7 cellular contexts compared by ENCODE assay signal in genomic region chr2:98455494-98455976, GRCh38. TPM values are rescaled to one million over a fixed set of nuclear protein-coding genes. Genes with fewer than 3 reads are reported as not detected.
DNase-seq lines count a peak whose midpoint lies in the region; ATAC-seq and TF ChIP-seq lines count a peak whose summit lies in the region.

No MANE protein-coding gene starts in this region.

- POLR2A ChIA-PET in activated CD4-positive, alpha-beta memory T cell treated with anti-CD3 and anti-CD28 coated beads, Interleukin-2, amount 10 ng/mL, durations not matched to agents 7 days and 5 days (lab: Charles Lee), result interaction anchor here (1.1 to 23.7 kb wide), 4 partner anchors 3 to 50 kb away, joined by 3 to 500 read pairs (median 471); partner anchors contain the start of gene INPP4A

- peak overlapping the region; percentile 61 for H3K4me3 Mint-ChIP-seq in activated CD4-positive, alpha-beta memory T cell treated with anti-CD3 and anti-CD28 coated beads, Interleukin-2, amount 10 ng/mL, durations not matched to agents 7 days and 5 days

- peaks cover 97% of the 10 kb centered on the region for H3K4me1 Mint-ChIP-seq in activated CD4-positive, alpha-beta memory T cell treated with anti-CD3 and anti-CD28 coated beads, Interleukin-2, amount 10 ng/mL, durations not matched to agents 7 days and 5 days

- CTCF ChIA-PET in activated CD4-positive, alpha-beta memory T cell treated with anti-CD3 and anti-CD28 coated beads, Interleukin-2, amount 10 ng/mL, durations not matched to agents 7 days and 5 days (lab: Charles Lee), result interaction anchor here (0.6 to 6.0 kb wide), 6 partner anchors 8 to 789 kb away, joined by 3 to 36 read pairs (median 9); no protein-coding TSS in a partner anchor

- H3K4me3 ChIP-seq in left lung, result no peak overlapping the region

- peaks cover 50% of the 10 kb centered on the region for H3K36me3 Mint-ChIP-seq in activated CD4-positive, alpha-beta memory T cell treated with anti-CD3 and anti-CD28 coated beads, Interleukin-2, amount 10 ng/mL, durations not matched to agents 7 days and 5 days (ENCODE audit: low read depth)

- no peaks in the 10 kb centered on the region for H3K36me3 ChIP-seq in left lung

- no peak for DNase-seq in activated CD4-positive, alpha-beta memory T cell treated with anti-CD3 and anti-CD28 coated beads, Interleukin-2, amount 10 ng/mL, durations not matched to agents 7 days and 5 days
- DNase-seq in left lung, result no peak
- no peak for DNase-seq in H4 (ENCODE audit: low spot score)
- no peak for DNase-seq in epidermal melanocyte (ENCODE audit: insufficient read length, low spot score)

- no peak for TF ChIP-seq CTCF in left lung (IDR thresholded peaks at IDR 0.05)

- no peaks in the 10 kb centered on the region for H3K9me3 ChIP-seq in left lung

- intact Hi-C loops in left lung (cut with DNase I), result no loop called here

- peak overlapping the region; percentile 85 for H3K27ac Mint-ChIP-seq in activated CD4-positive, alpha-beta memory T cell treated with anti-CD3 and anti-CD28 coated beads, Interleukin-2, amount 10 ng/mL, durations not matched to agents 7 days and 5 days

- H3K27ac ChIP-seq in left lung, result peak overlapping the region; percentile 37 to 94

- no peaks in the 10 kb centered on the region for H3K27me3 Mint-ChIP-seq in activated CD4-positive, alpha-beta memory T cell treated with anti-CD3 and anti-CD28 coated beads, Interleukin-2, amount 10 ng/mL, durations not matched to agents 7 days and 5 days

- H3K9me3 Mint-ChIP-seq in activated CD4-positive, alpha-beta memory T cell treated with anti-CD3 and anti-CD28 coated beads, Interleukin-2, amount 10 ng/mL, durations not matched to agents 7 days and 5 days, result no peaks in the 10 kb centered on the region

- peak; percentile 53 for ATAC-seq in GM19043 (IDR thresholded peaks at IDR 0.05; ENCODE audit: low read depth, unreplicated experiment)
- ATAC-seq in HG03135 (IDR thresholded peaks at IDR 0.05; ENCODE audit: unreplicated experiment), result peak; percentile 43
- peak; percentile 51 for ATAC-seq in left lung
- ATAC-seq in HG03039 (IDR thresholded peaks at IDR 0.05; ENCODE audit: unreplicated experiment), result no peak

- H3K4me1 ChIP-seq in left lung, result peaks cover 19 to 98% of the 10 kb centered on the region in 2 donors

- H3K27me3 ChIP-seq in left lung, result no peaks in the 10 kb centered on the region

RNA-seq across cellular contexts. Expression of gene INPP4A, which starts 10.9 kb away (rescaled TPM):
- total RNA-seq in activated CD4-positive, alpha-beta memory T cell treated with anti-CD3 and anti-CD28 coated beads, Interleukin-2, amount 10 ng/mL, durations not matched to agents 7 days and 5 days, result 100 to 1,000 TPM; 123 to 127 TPM
- 10 to 100 TPM; 27.7 to 34.2 TPM for total RNA-seq in left lung
- 11.0 and 11.2 TPM in 2 replicates for total RNA-seq in H4 (2014; rRNA removed; shearing (Covaris generic))
